Comparison of ENCODE assay signal across 1 cellular context in the genomic region with DNA sequence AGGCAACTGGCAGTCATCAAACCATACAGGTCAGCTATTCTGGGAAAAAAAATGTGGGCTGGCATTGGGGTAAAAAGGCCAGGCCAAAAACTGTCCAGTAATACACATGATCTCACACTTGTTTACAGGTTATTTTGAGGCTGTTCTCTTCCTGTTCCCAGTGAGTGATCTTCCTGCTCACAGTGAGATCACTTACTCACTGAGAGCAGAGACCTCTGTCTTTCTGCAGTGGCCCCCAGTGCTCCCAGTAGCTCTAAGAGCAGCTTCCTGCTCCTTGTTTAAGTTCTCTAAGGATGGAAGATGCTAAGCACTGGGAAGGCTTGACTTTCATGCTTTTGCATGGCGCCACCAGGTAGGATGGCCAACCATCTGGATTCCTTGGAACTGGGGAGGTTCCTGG.
TF ChIP-seq lines count a peak whose summit lies in the region.

No MANE protein-coding gene starts in this region.

TF ChIP-seq in H1, 55 proteins besides CTCF, POLR2A, EP300 and RAD21:
- TF ChIP-seq HDAC2 (IDR thresholded peaks at IDR 0.05; ENCODE audit: borderline replicate concordance in 1 of 2, low read depth in 2 of 2, low read length in 2 of 2) (no peak), TAF7 (optimal IDR thresholded peaks at IDR 0.05; ENCODE audit: borderline replicate concordance, low read depth, low read length) (no peak), SIN3A (conservative IDR thresholded peaks at IDR 0.05 in 1 of 2, IDR thresholded peaks at IDR 0.05 in 1 of 2; ENCODE audit: low read depth in 1 of 2, low read length in 2 of 2) (no peak), ASH2L (IDR thresholded peaks at IDR 0.05; ENCODE audit: low read length) (no peak), CREB1 (IDR thresholded peaks at IDR 0.05) (no peak), MAFK (IDR thresholded peaks at IDR 0.05; ENCODE audit: low read depth, low read length) (no peak), CBX8 (IDR thresholded peaks at IDR 0.05; ENCODE audit: borderline replicate concordance, low read depth, low read length) (no peak), NRF1 (IDR thresholded peaks at IDR 0.05; ENCODE audit: low read depth, low read length) (no peak), GABPA (IDR thresholded peaks at IDR 0.05; ENCODE audit: borderline replicate concordance, insufficient read depth, low read length) (no peak), KDM1A (IDR thresholded peaks at IDR 0.05; ENCODE audit: borderline replicate concordance, low read length) (no peak)
- TF ChIP-seq, protein P1, sequence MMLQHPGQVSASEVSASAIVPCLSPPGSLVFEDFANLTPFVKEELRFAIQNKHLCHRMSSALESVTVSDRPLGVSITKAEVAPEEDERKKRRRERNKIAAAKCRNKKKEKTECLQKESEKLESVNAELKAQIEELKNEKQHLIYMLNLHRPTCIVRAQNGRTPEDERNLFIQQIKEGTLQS (IDR thresholded peaks at IDR 0.05; ENCODE audit: insufficient read depth, low read depth, low read length): no peak
- TF ChIP-seq, protein P2, sequence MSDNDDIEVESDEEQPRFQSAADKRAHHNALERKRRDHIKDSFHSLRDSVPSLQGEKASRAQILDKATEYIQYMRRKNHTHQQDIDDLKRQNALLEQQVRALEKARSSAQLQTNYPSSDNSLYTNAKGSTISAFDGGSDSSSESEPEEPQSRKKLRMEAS (IDR thresholded peaks at IDR 0.05): no peak
TF ChIP-seq in H1: peak in this region for 0.
